18 cellular contexts compared by ENCODE assay signal in genomic region chr5:168727547-168728120, GRCh38.
DNase-seq lines count a peak whose midpoint lies in the region; ATAC-seq and TF ChIP-seq lines count a peak whose summit lies in the region.
"Had no signal": no experiment of that assay in that cellular context is flagged by ENCODE, and none has a peak within 500 bp of the region (broad histone marks: within the 10 kb centered on the region; RNA-seq: fewer than 3 reads in every experiment).

No MANE protein-coding gene starts in this region.

- H3K4me1 ChIP-seq in right atrium auricular region, result no peaks in the 10 kb centered on the region
- no peaks in the 10 kb centered on the region for H3K4me1 ChIP-seq in heart right ventricle
- H3K4me1 ChIP-seq in mesendoderm (ENCODE audit: control insufficient read depth, low read depth, low read length), result no peaks in the 10 kb centered on the region
- H3K4me1 ChIP-seq: BLaER1 had no signal

- intact Hi-C loops in heart right ventricle (cut with DNase I), result no loop called here

- no peaks in the 10 kb centered on the region for H3K79me1 ChIP-seq in mesendoderm (ENCODE audit: low read length)

- H2BK5ac ChIP-seq in mesendoderm (ENCODE audit: low read length), result no peak overlapping the region

- H2BK15ac ChIP-seq in mesendoderm (replicated peaks; ENCODE audit: low read depth), result no peak overlapping the region

- DNase-seq in right atrium auricular region (ENCODE audit: low spot score), result peak; percentile 21
- no peak for DNase-seq in heart right ventricle
- peak; percentile 34 for DNase-seq in ecto neural progenitor cell (ENCODE audit: low spot score)
- DNase-seq in mesendoderm, result no peak
- no peak for DNase-seq in stimulated activated naive CD4-positive, alpha-beta T cell treated with Interleukin-2 at 50 U/mL for 16 hours (lab: John Stamatoyannopoulos, UW)
- DNase-seq in activated CD4-positive, alpha-beta T cell treated with anti-CD3 and anti-CD28 coated beads for 1 hour, result no peak
- DNase-seq in caudate nucleus (lab: John Stamatoyannopoulos, UW), result no peak
- DNase-seq: 8988T; CD4-positive, alpha-beta memory T cell; DMS153; DMS79; GDM1; HFFc6; IMR-90 had no signal

- H3K79me2 ChIP-seq in mesendoderm (ENCODE audit: control insufficient read depth, insufficient read depth, low read length), result no peaks in the 10 kb centered on the region

- H3K27me3 ChIP-seq in right atrium auricular region (no peaks in the 10 kb centered on the region), heart right ventricle (no peaks in the 10 kb centered on the region), mesendoderm (ENCODE audit: insufficient read depth, low read length, poor library complexity) (no peaks in the 10 kb centered on the region)
- H3K27me3 ChIP-seq: BLaER1 had no signal

- H3K18ac ChIP-seq in mesendoderm (ENCODE audit: low read length), result no peak overlapping the region

- H3K9ac ChIP-seq in mesendoderm (ENCODE audit: low read length), result no peak overlapping the region
- H3K9ac ChIP-seq: BLaER1 had no signal

- WGBS in heart right ventricle, 2 donors, result 72 to 83% methylated on average over 4 of the region's 4 CpGs
- no CpG with 5 or more reads among the region's 4 CpGs for WGBS in mesendoderm (ENCODE audit: extremely low coverage, insufficient coverage, low lambda C conversion rate)

- H3K9me3 ChIP-seq in right atrium auricular region, result peaks cover 0 to 12% of the 10 kb centered on the region in 2 donors
- H3K9me3 ChIP-seq in heart right ventricle, result peaks cover 0 to 42% (median 18%) of the 10 kb centered on the region in 11 donors

- H3K27ac ChIP-seq in right atrium auricular region (no peak overlapping the region), heart right ventricle (no peak overlapping the region), mesendoderm (ENCODE audit: low read depth, low read length) (no peak overlapping the region), caudate nucleus (ENCODE audit: low read depth, low read length) (no peak overlapping the region)
- H3K27ac ChIP-seq: BLaER1, HL-60 had no signal

- no peak overlapping the region for H2BK120ac ChIP-seq in mesendoderm (ENCODE audit: low read depth, low read length)

- H3K4me3 ChIP-seq in right atrium auricular region, result no peak overlapping the region
- H3K4me3 ChIP-seq in heart right ventricle, result no peak overlapping the region
- no peak overlapping the region for H3K4me3 ChIP-seq in mesendoderm (ENCODE audit: low read length)
- H3K4me3 ChIP-seq: BLaER1 had no signal

- no peak for TF ChIP-seq CTCF in right atrium auricular region (IDR thresholded peaks at IDR 0.05)
- TF ChIP-seq CTCF in heart right ventricle (IDR thresholded peaks at IDR 0.05), result no peak

- H4K8ac ChIP-seq in mesendoderm (ENCODE audit: low read depth, low read length), result no peak overlapping the region

- H3K36me3 ChIP-seq in right atrium auricular region, result no peaks in the 10 kb centered on the region
- H3K36me3 ChIP-seq in heart right ventricle, result peaks cover 0 to 1% (median 0%) of the 10 kb centered on the region in 9 donors
- no peaks in the 10 kb centered on the region for H3K36me3 ChIP-seq in mesendoderm (ENCODE audit: control insufficient read depth, insufficient read depth, low read length)
- H3K36me3 ChIP-seq: BLaER1 had no signal

- no peak overlapping the region for H2AK5ac ChIP-seq in mesendoderm (ENCODE audit: low read length)

- no peak overlapping the region for H3K4ac ChIP-seq in mesendoderm (ENCODE audit: low read depth, low read length)

- no peak overlapping the region for H3K23ac ChIP-seq in mesendoderm (ENCODE audit: low read length)

- H3K4me2 ChIP-seq in mesendoderm (ENCODE audit: low read length), result no peak overlapping the region
- H3K4me2 ChIP-seq: BLaER1 had no signal

- H3K56ac ChIP-seq in mesendoderm (ENCODE audit: low read length), result peak overlapping the region; percentile 15

- ATAC-seq in heart right ventricle (no peak), GM18907 (IDR thresholded peaks at IDR 0.05; ENCODE audit: unreplicated experiment) (no peak)
- ATAC-seq: HCT116 had no signal

- no peak overlapping the region for H4K5ac ChIP-seq in mesendoderm (ENCODE audit: low read length)

Comparison
In these comparisons a context has a peak if more than half of its experiments do, and no peak if none do; other contexts are left out.
1. DNase-seq: peak in right atrium auricular region (single experiment) and ecto neural progenitor cell (single experiment); none in heart right ventricle (0 of 2), mesendoderm (single experiment), stimulated activated naive CD4-positive, alpha-beta T cell treated with Interleukin-2 at 50 U/mL for 16 hours (single experiment), activated CD4-positive, alpha-beta T cell treated with anti-CD3 and anti-CD28 coated beads for 1 hour (single experiment) and caudate nucleus (0 of 61).